1 cellular context compared by ENCODE assay signal in genomic region chr11:95415837-95416288, GRCh38.
TF ChIP-seq lines count a peak whose summit lies in the region.

No MANE protein-coding gene starts in this region.

TF ChIP-seq in GM12878, 131 proteins besides CTCF, POLR2A, EP300 and RAD21 (continued from another document):
- TF ChIP-seq NKRF (conservative IDR thresholded peaks at IDR 0.05) (no peak), MYB (IDR thresholded peaks at IDR 0.05; ENCODE audit: borderline replicate concordance, low read depth, low read length) (no peak), PAX8 (IDR thresholded peaks at IDR 0.05) (no peak), SMC3 (IDR thresholded peaks at IDR 0.05; ENCODE audit: borderline replicate concordance, low read length) (no peak), CBX3 (IDR thresholded peaks at IDR 0.05; ENCODE audit: borderline replicate concordance, low read depth) (no peak)
